18 cellular contexts compared by ENCODE assay signal in genomic region chr11:66685276-66686099, GRCh38. TPM values are rescaled to one million over a fixed set of nuclear protein-coding genes. Genes with fewer than 3 reads are reported as not detected.
A peak's percentile ranks its signal among the peaks of the same experiment; 100 is the strongest.
DNase-seq lines count a peak whose midpoint lies in the region; FAIRE-seq and TF ChIP-seq lines count a peak whose summit lies in the region.
"Had no signal": no experiment of that assay in that cellular context is flagged by ENCODE, and none has a peak within 500 bp of the region (broad histone marks: within the 10 kb centered on the region; RNA-seq: fewer than 3 reads in every experiment).

No MANE protein-coding gene starts in this region.

- H3K27ac ChIP-seq in esophagus squamous epithelium (peak overlapping the region; percentile 71 to 88 (median 86)), prostate gland (peak overlapping the region; percentile 80 to 81)
- H3K27ac ChIP-seq: gastrocnemius medialis, neural progenitor cell, right lobe of liver had no signal

- intact Hi-C loops in esophagus squamous epithelium (cut with DNase I) (no loop called here), prostate gland (cut with DNase I) (no loop called here)

- H3K27me3 ChIP-seq in H7 (ENCODE audit: control insufficient read depth, insufficient read depth, low read length): no peaks in the 10 kb centered on the region
- no peaks in the 10 kb centered on the region for H3K27me3 ChIP-seq in esophagus squamous epithelium
- no peaks in the 10 kb centered on the region for H3K27me3 ChIP-seq in prostate gland (replicated peaks; ENCODE audit: insufficient read depth)
- H3K27me3 ChIP-seq: gastrocnemius medialis, neural progenitor cell, right lobe of liver had no signal

- FAIRE-seq in H54 (lab: Jason Lieb, UNC): no peak

- WGBS in esophagus squamous epithelium, 2 donors: 59 to 67% methylated on average over 5 to 9 of the region's 27 CpGs
- 55% methylated on average over 26 of the region's 27 CpGs for WGBS in prostate gland

- H3K36me3 ChIP-seq in H7 (replicated peaks; ENCODE audit: control insufficient read depth, insufficient read depth, low read length) (peaks cover 1% of the 10 kb centered on the region), esophagus squamous epithelium (peaks cover 0 to 59% (median 0%) of the 10 kb centered on the region in 3 donors), prostate gland (peaks cover 0 to 2% of the 10 kb centered on the region in 2 donors)
- H3K36me3 ChIP-seq: gastrocnemius medialis, neural progenitor cell had no signal

- no peak for TF ChIP-seq POLR2A in esophagus squamous epithelium (IDR thresholded peaks at IDR 0.05)
- no peak for TF ChIP-seq POLR2A in prostate gland (IDR thresholded peaks at IDR 0.05)
- no peak for TF ChIP-seq POLR2A in H54 (IDR thresholded peaks at IDR 0.05; ENCODE audit: low read depth, low read length)

- H3K9me3 ChIP-seq in esophagus squamous epithelium (no peaks in the 10 kb centered on the region), prostate gland (no peaks in the 10 kb centered on the region)
- H3K9me3 ChIP-seq: gastrocnemius medialis, right lobe of liver had no signal

- no peak for TF ChIP-seq CTCF in esophagus squamous epithelium (IDR thresholded peaks at IDR 0.05)
- no peak for TF ChIP-seq CTCF in prostate gland (IDR thresholded peaks at IDR 0.05)

- no peak overlapping the region for H3K4me3 ChIP-seq in H7 (ENCODE audit: insufficient read depth, low read depth, low read length)
- H3K4me3 ChIP-seq in esophagus squamous epithelium: peak overlapping the region in 3 of 4 donors; percentile 12 to 35 (median 19)
- peak overlapping the region in 1 of 2 donors; percentile 7 for H3K4me3 ChIP-seq in prostate gland
- H3K4me3 ChIP-seq: gastrocnemius medialis, GM23338, neural progenitor cell, right lobe of liver had no signal

- DNase-seq in H7 (peak; percentile 26), NCI-H510A (lab: John Stamatoyannopoulos, UW) (peak; percentile 49), esophagus squamous epithelium (lab: John Stamatoyannopoulos, UW) (no peak), prostate gland (ENCODE audit: low spot score) (no peak), iPS-NIHi7 (ENCODE audit: extremely low spot score) (no peak), CD1c-positive myeloid dendritic cell (ENCODE audit: extremely low spot score) (no peak), H54 (ENCODE audit: insufficient read length, low spot score) (no peak)
- DNase-seq: activated CD4-positive, alpha-beta T cell treated with anti-CD3 and anti-CD28 coated beads, Interleukin-2, amount 50 U/mL, for 48 hours; activated naive CD8-positive, alpha-beta T cell treated with anti-CD3 and anti-CD28 coated beads, Interleukin-2, amount 50 U/mL, for 24 hours; activated T-cell treated with anti-CD3 and anti-CD28 coated beads, Interleukin-2, amount 50 U/mL, for 48 hours; cerebellar nuclear complex; gastrocnemius medialis; KG1; mesendoderm; NCI-H1436; right lobe of liver had no signal

- peaks cover 14 to 40% (median 16%) of the 10 kb centered on the region in 3 donors for H3K4me1 ChIP-seq in esophagus squamous epithelium
- H3K4me1 ChIP-seq in prostate gland (replicated peaks): peaks cover 4% of the 10 kb centered on the region
- H3K4me1 ChIP-seq: gastrocnemius medialis, neural progenitor cell, right lobe of liver had no signal

RNA-seq across cellular contexts. Expression of gene RBM4B, which starts 7.8 kb away (rescaled TPM):
- 13.1 and 21.8 TPM in 2 replicates for total RNA-seq in H7 (2014; rRNA removed; shearing (Covaris generic))
- total RNA-seq in esophagus squamous epithelium: 10 to 100 TPM in 2 of 4 donors, 1 to 10 TPM in 2; 8.4 to 16.4 (median 9.2) TPM
- total RNA-seq in prostate gland: 10 to 100 TPM; 15.5 to 40.7 TPM

RNA-seq across cellular contexts. Expression of gene SPTBN2, which starts 43.5 kb away (rescaled TPM):
- total RNA-seq in H7 (2014; rRNA removed; shearing (Covaris generic)): 39.2 and 51.2 TPM in 2 replicates
- total RNA-seq in esophagus squamous epithelium (100 to 1,000 TPM; 101 to 368 (median 128) TPM), prostate gland (100 to 1,000 TPM; 139 to 140 TPM)

RNA-seq across cellular contexts. Expression of gene RBM4, which starts 47.0 kb away (rescaled TPM):
- total RNA-seq in H7 (2014; rRNA removed; shearing (Covaris generic)): 120 and 134 TPM in 2 replicates
- 10 to 100 TPM; 68.6 to 89.6 (median 80.3) TPM for total RNA-seq in esophagus squamous epithelium
- 100 to 1,000 TPM; 105 to 137 TPM for total RNA-seq in prostate gland

Comparison
In these comparisons a context has a peak if more than half of its experiments do, and no peak if none do; other contexts are left out.
1. DNase-seq: peak in H7 (single experiment) and NCI-H510A (single experiment); none in esophagus squamous epithelium (single experiment), prostate gland (single experiment), iPS-NIHi7 (single experiment), CD1c-positive myeloid dendritic cell (single experiment) and H54 (single experiment).